ENCODE assay signal across 26 cellular contexts in the genomic region with DNA sequence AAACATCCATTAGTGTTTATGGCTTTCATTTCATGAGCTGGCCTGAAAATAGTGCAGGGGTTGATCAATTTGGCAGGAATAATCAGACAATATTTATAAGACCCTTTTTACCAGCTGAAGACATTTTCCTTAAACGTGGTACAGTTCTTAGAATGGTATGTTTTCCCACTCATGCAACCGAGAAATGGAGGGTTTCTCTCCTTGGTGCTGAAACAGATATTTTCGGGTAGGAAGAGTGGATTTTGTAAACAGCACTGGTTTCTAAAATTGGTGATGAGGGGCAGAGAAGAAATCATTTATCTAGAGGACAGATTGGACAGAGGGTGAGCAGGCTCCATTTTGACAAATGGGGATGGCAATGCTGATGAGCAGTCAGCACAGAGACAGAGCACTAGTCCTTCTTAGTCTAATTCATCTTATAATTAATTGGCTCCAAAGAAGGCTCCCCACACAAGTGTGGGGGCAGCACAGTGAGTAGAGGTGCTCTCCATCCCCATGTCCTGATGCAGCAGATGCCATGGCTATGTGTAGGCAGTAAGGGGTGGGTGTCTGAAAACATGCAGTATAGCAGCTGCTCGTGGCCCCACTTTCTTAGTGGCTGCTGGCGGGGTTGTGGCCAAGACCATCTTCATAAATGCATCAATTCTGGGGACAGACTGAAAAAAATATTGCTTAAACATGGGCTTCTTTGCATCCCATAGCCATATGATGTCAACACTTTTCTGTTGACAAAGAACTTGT. TPM values are rescaled to one million over a fixed set of nuclear protein-coding genes. Genes with fewer than 3 reads are reported as not detected.
DNase-seq lines count a peak whose midpoint lies in the region; ATAC-seq and TF ChIP-seq lines count a peak whose summit lies in the region.
"Had no signal": no experiment of that assay in that cellular context is flagged by ENCODE, and none has a peak within 500 bp of the region (broad histone marks: within the 10 kb centered on the region; RNA-seq: fewer than 3 reads in every experiment).

No MANE protein-coding gene starts in this region.

- no peaks in the 10 kb centered on the region for H3K4me1 ChIP-seq in A673 (ENCODE audit: insufficient read depth, low read length, poor library complexity, severe bottlenecking)
- H3K4me1 ChIP-seq: BLaER1 treated with 17β-estradiol and CSF1 and Interleukin-3, amounts not matched to agents 10 nM and 100 nM had no signal

- DNase-seq in A673 (ENCODE audit: low spot score) (peak; percentile 6), HCEC 1CT (peak; percentile 18), astrocyte of the cerebellum (ENCODE audit: low read depth) (peak; percentile 5), hepatic stellate cell (ENCODE audit: low spot score) (peak; percentile 11), G401 (ENCODE audit: low spot score) (no peak), NCI-H345 (lab: John Stamatoyannopoulos, UW) (no peak)
- no peak for DNase-seq in stimulated activated CD4-positive, alpha-beta T cell treated with anti-CD3 and anti-CD28 coated beads, Interleukin-4, amount 100 ng/mL, for 1 hour
- DNase-seq: activated CD8-positive, alpha-beta T cell treated with anti-CD3 and anti-CD28 coated beads, Interleukin-2, amount 10 ng/mL, durations not matched to agents 7 days and 5 days; activated effector memory CD4-positive, alpha-beta T cell treated with anti-CD3 and anti-CD28 coated beads, Interleukin-2, amount 50 U/mL, for 16 hours; activated naive CD8-positive, alpha-beta T cell treated with anti-CD3 and anti-CD28 coated beads, Interleukin-2, amount 10 ng/mL, durations not matched to agents 7 days and 5 days; activated T-cell treated with anti-CD3 and anti-CD28 coated beads for 4 hours; COR-L47; DMS79; endodermal cell; Karpas-422; NCI-H1694; NCI-H524 treated with DMSO at 0.1 percent for 48 hours had no signal

- no TSS peak for BruUV-seq in A673 (replicated peaks; lab: Mats Ljungman, UMichigan)

- POLR2A ChIA-PET in A673 (lab: Charles Lee; ENCODE audit: low non-redundant PET): no interaction called here

- intact Hi-C loops in A673 (cut with micrococcal nuclease; ENCODE audit: unreplicated experiment): no loop called here

- H3K36me3 ChIP-seq in A673 (ENCODE audit: insufficient read depth, low read length, poor library complexity, severe bottlenecking): no peaks in the 10 kb centered on the region
- H3K36me3 ChIP-seq: BLaER1 treated with 17β-estradiol and CSF1 and Interleukin-3, amounts not matched to agents 10 nM and 100 nM; neutrophil had no signal

- in situ Hi-C loops in astrocyte of the cerebellum (cut with HindIII; ENCODE audit: low sequenced_read_pairs): no loop called here
- in situ Hi-C loops in G401 (cut with HindIII; ENCODE audit: low sequenced_read_pairs): no loop called here

- TF ChIP-seq CTCF in A673 (conservative IDR thresholded peaks at IDR 0.05; ENCODE audit: low read depth, low read length) (no peak), astrocyte of the cerebellum (IDR thresholded peaks at IDR 0.05; ENCODE audit: low read depth, low read length, missing control alignments) (no peak)

- CTCF ChIA-PET in A673 (lab: Charles Lee): no interaction called here

- H3K27ac ChIP-seq in A673 (ENCODE audit: low read depth, low read length, poor library complexity, severe bottlenecking): no peak overlapping the region
- H3K27ac ChIP-seq: BLaER1 treated with 17β-estradiol and CSF1 and Interleukin-3, amounts not matched to agents 10 nM and 100 nM; coronary artery; neutrophil had no signal

- peaks cover 12% of the 10 kb centered on the region for H3K27me3 ChIP-seq in A673 (replicated peaks; ENCODE audit: insufficient read depth, low read depth, low read length, poor library complexity)
- H3K27me3 ChIP-seq: BLaER1 treated with 17β-estradiol and CSF1 and Interleukin-3, amounts not matched to agents 10 nM and 100 nM; neutrophil had no signal

- H3K9me3 ChIP-seq in A673 (ENCODE audit: low read depth, low read length, poor library complexity, severe bottlenecking): no peaks in the 10 kb centered on the region
- H3K9me3 ChIP-seq: BLaER1 treated with 17β-estradiol and CSF1 and Interleukin-3, amounts not matched to agents 10 nM and 100 nM; neutrophil had no signal

- ATAC-seq in GM18873 (IDR thresholded peaks at IDR 0.05; ENCODE audit: low FRiP score, unreplicated experiment): no peak
- ATAC-seq: activated CD8-positive, alpha-beta T cell treated with anti-CD3 and anti-CD28 coated beads, Interleukin-2, amount 10 ng/mL, durations not matched to agents 7 days and 5 days; stimulated activated effector memory CD8-positive, alpha-beta T cell treated with anti-CD3 and anti-CD28 coated beads, Interleukin-12 subunit alpha, Interleukin-12 subunit beta, amount 100 ng/mL, for 72 hours had no signal

- H3K4me3 ChIP-seq in A673 (ENCODE audit: low read depth, low read length, poor library complexity, severe bottlenecking): no peak overlapping the region
- H3K4me3 ChIP-seq in astrocyte of the cerebellum (ENCODE audit: low read depth, low read length): no peak overlapping the region
- H3K4me3 ChIP-seq: BLaER1 treated with 17β-estradiol and CSF1 and Interleukin-3, amounts not matched to agents 10 nM and 100 nM; coronary artery; smooth muscle cell had no signal

RNA-seq across cellular contexts. Expression of a gene that starts 18.1 kb away (rescaled TPM):
- not detected in 2 replicates for total RNA-seq in A673 (2021)
- total RNA-seq in G401 (2014; rRNA removed; shearing (Covaris generic)): 0.06 and 0.10 TPM in 2 replicates
- total RNA-seq: activated CD8-positive, alpha-beta T cell treated with anti-CD3 and anti-CD28 coated beads, Interleukin-2, amount 10 ng/mL, durations not matched to agents 7 days and 5 days; activated naive CD8-positive, alpha-beta T cell treated with anti-CD3 and anti-CD28 coated beads, Interleukin-2, amount 10 ng/mL, durations not matched to agents 7 days and 5 days; HT1080; SK-MEL-5; smooth muscle cell; ureter had no signal

Comparison
In these comparisons a context has a peak if more than half of its experiments do, and no peak if none do; other contexts are left out.
1. DNase-seq: peak in A673 (single experiment), HCEC 1CT (single experiment), astrocyte of the cerebellum (single experiment) and hepatic stellate cell (single experiment); none in G401 (single experiment), NCI-H345 (single experiment) and stimulated activated CD4-positive, alpha-beta T cell treated with anti-CD3 and anti-CD28 coated beads, Interleukin-4, amount 100 ng/mL, for 1 hour (single experiment).